Comparison of ENCODE assay signal across 13 cellular contexts in the genomic region with DNA sequence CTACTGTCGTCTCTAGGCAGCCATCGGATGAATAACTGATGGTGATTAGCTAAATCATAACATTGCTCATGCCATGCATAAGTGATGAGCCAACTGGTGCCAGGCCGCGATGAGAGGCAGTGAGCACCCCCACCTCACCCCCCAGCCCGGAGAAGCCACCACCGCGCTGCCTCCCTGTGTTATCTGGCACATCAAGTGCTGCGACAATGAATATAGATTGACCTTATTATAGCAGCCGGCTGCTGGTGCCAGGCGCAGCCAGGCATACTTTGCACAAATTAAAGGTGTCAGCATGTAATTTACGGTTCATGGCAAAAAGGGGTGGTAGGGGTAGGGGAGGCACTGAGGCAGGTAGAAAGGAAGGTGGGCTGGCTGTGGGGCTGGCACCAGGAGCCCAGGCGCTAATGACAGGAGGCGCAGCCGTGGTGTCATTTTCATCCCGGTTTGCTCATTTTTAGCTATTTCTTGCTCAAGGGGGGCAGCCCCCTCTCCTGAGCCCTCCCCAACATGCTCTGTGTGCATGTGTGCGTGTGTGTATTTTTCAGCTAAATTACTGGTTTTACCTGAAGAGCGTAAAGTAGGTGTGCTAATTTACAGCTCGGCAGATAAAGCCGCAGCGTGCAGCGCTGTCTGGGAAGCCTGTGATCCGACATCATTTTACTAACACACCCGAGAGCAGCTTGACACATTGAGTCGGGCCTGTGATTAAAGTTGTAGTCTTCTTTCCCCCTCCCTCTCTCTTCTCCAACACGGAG.
DNase-seq lines count a peak whose midpoint lies in the region; TF ChIP-seq lines count a peak whose summit lies in the region.
"Had no signal": no experiment of that assay in that cellular context is flagged by ENCODE, and none has a peak within 500 bp of the region (broad histone marks: within the 10 kb centered on the region; RNA-seq: fewer than 3 reads in every experiment).

No MANE protein-coding gene starts in this region.

- DNase-seq in NCI-H510A treated with DMSO at 0.1 percent for 48 hours (lab: John Stamatoyannopoulos, UW) (peak; percentile 40), NCI-H510A (lab: John Stamatoyannopoulos, UW) (no peak), NCI-H526 treated with DMSO at 0.1 percent for 48 hours (lab: John Stamatoyannopoulos, UW) (peak; percentile 65), dorsolateral prefrontal cortex (peak in 9 of 10 donors; percentile 16 to 80 (median 61)), retinal pigment epithelial cell (ENCODE audit: low read depth) (peak; percentile 33), germinal center (ENCODE audit: low spot score) (no peak), RPMI8226 (no peak), HUDEP-2 (lab: John Stamatoyannopoulos, UW; ENCODE audit: unreplicated experiment in 76 of 76) (no peak)
- DNase-seq: aorta; effector CD8-positive, alpha-beta T cell; GM23248; left ventricle myocardium inferior had no signal

- intact Hi-C loops in dorsolateral prefrontal cortex (cut with DNase I), result no loop called here

- H3K27ac ChIP-seq in dorsolateral prefrontal cortex, result peak overlapping the region in 42 of 59 donors; percentile 7 to 84 (median 45)
- H3K27ac ChIP-seq: GM23248, left ventricle myocardium inferior, ovary had no signal

- H3K4me3 ChIP-seq in dorsolateral prefrontal cortex (peak overlapping the region in 14 of 59 donors; percentile 2 to 41 (median 19)), retinal pigment epithelial cell (ENCODE audit: low read length) (no peak overlapping the region)
- H3K4me3 ChIP-seq: GM23248, left ventricle myocardium inferior, ovary had no signal

- TF ChIP-seq CTCF in dorsolateral prefrontal cortex (IDR thresholded peaks at IDR 0.05 in 54 of 56, conservative IDR thresholded peaks at IDR 0.05 in 2 of 56; ENCODE audit: low read depth in 1 of 56, partially characterized antibody in 56 of 56) (no peak), retinal pigment epithelial cell (conservative IDR thresholded peaks at IDR 0.05; ENCODE audit: low read depth, low read length) (no peak)

- H3K27me3 ChIP-seq in dorsolateral prefrontal cortex, result peaks cover 0 to 4% (median 0%) of the 10 kb centered on the region in 45 donors
- H3K27me3 ChIP-seq: ovary had no signal

Comparison
In these comparisons a context has a peak if more than half of its experiments do, and no peak if none do; other contexts are left out.
1. DNase-seq: peak in NCI-H510A treated with DMSO at 0.1 percent for 48 hours (single experiment), NCI-H526 treated with DMSO at 0.1 percent for 48 hours (single experiment), dorsolateral prefrontal cortex (9 of 10) and retinal pigment epithelial cell (single experiment); none in NCI-H510A (single experiment), germinal center (single experiment), RPMI8226 (single experiment) and HUDEP-2 (0 of 76).